In genomic region chr1:12587981-12588620, GRCh38 we compare ENCODE assay signal across 14 cellular contexts. TPM values are rescaled to one million over a fixed set of nuclear protein-coding genes. Genes with fewer than 3 reads are reported as not detected.
DNase-seq lines count a peak whose midpoint lies in the region; TF ChIP-seq lines count a peak whose summit lies in the region.
"Had no signal": no experiment of that assay in that cellular context is flagged by ENCODE, and none has a peak within 500 bp of the region (broad histone marks: within the 10 kb centered on the region; RNA-seq: fewer than 3 reads in every experiment).

No MANE protein-coding gene starts in this region.

- H3K4me2 ChIP-seq in BLaER1 = peak overlapping the region; percentile 36; the same call in 1 of the 2 replicates
- H3K4me2 ChIP-seq: GM23338 had no signal

- H3K27ac Mint-ChIP-seq in HFFc6 = no peak overlapping the region
- peak overlapping the region; percentile 64 for H3K27ac Mint-ChIP-seq in activated T-helper 1 cell treated with anti-CD3 and anti-CD28 coated beads, Interleukin-12 subunit alpha, Interleukin-12 subunit beta, Interleukin-2, Interleukin-4 antibody, amounts not matched to agents 30 ng/mL and 10 ng/mL and 1 ng/mL, durations not matched to agents 14 hours and 24 hours and 36 hours
- H3K27ac Mint-ChIP-seq: GM23338 had no signal

- intact Hi-C loops in activated T-helper 1 cell treated with anti-CD3 and anti-CD28 coated beads, Interleukin-12 subunit alpha, Interleukin-12 subunit beta, Interleukin-2, Interleukin-4 antibody, amounts not matched to agents 30 ng/mL and 10 ng/mL and 1 ng/mL, durations not matched to agents 14 hours and 24 hours and 36 hours (cut with micrococcal nuclease) = no loop called here

- H3K36me3 ChIP-seq in BLaER1 (no peaks in the 10 kb centered on the region), kidney epithelial cell (ENCODE audit: control insufficient read depth, insufficient read depth, low read length) (peaks cover 4% of the 10 kb centered on the region), right atrium auricular region (no peaks in the 10 kb centered on the region)

- no peaks in the 10 kb centered on the region for H4K20me1 ChIP-seq in BLaER1

- H3K4me3 ChIP-seq in BLaER1 (no peak overlapping the region), kidney epithelial cell (ENCODE audit: low read depth, low read length) (no peak overlapping the region), right atrium auricular region (no peak overlapping the region)
- H3K4me3 ChIP-seq: GM23338 had no signal

- H3K4me1 ChIP-seq in BLaER1 (peaks cover 11% of the 10 kb centered on the region), right atrium auricular region (peaks cover 0 to 34% of the 10 kb centered on the region in 2 donors)

- peaks cover 10% of the 10 kb centered on the region for H3K27me3 Mint-ChIP-seq in HFFc6 (ENCODE audit: insufficient read depth)
- H3K27me3 Mint-ChIP-seq in activated T-helper 1 cell treated with anti-CD3 and anti-CD28 coated beads, Interleukin-12 subunit alpha, Interleukin-12 subunit beta, Interleukin-2, Interleukin-4 antibody, amounts not matched to agents 30 ng/mL and 10 ng/mL and 1 ng/mL, durations not matched to agents 14 hours and 24 hours and 36 hours (ENCODE audit: insufficient read depth) = no peaks in the 10 kb centered on the region

- H3K9me3 Mint-ChIP-seq in HFFc6 = no peaks in the 10 kb centered on the region
- no peaks in the 10 kb centered on the region for H3K9me3 Mint-ChIP-seq in activated T-helper 1 cell treated with anti-CD3 and anti-CD28 coated beads, Interleukin-12 subunit alpha, Interleukin-12 subunit beta, Interleukin-2, Interleukin-4 antibody, amounts not matched to agents 30 ng/mL and 10 ng/mL and 1 ng/mL, durations not matched to agents 14 hours and 24 hours and 36 hours
- H3K9me3 Mint-ChIP-seq: GM23338 had no signal

- no peaks in the 10 kb centered on the region for H3K27me3 ChIP-seq in BLaER1
- no peaks in the 10 kb centered on the region for H3K27me3 ChIP-seq in kidney epithelial cell (ENCODE audit: control insufficient read depth, insufficient read depth, low read length)
- H3K27me3 ChIP-seq in right atrium auricular region = no peaks in the 10 kb centered on the region

- H3K4me1 Mint-ChIP-seq in HFFc6 (ENCODE audit: low read depth) = peaks cover 12% of the 10 kb centered on the region
- peaks cover 11% of the 10 kb centered on the region for H3K4me1 Mint-ChIP-seq in activated T-helper 1 cell treated with anti-CD3 and anti-CD28 coated beads, Interleukin-12 subunit alpha, Interleukin-12 subunit beta, Interleukin-2, Interleukin-4 antibody, amounts not matched to agents 30 ng/mL and 10 ng/mL and 1 ng/mL, durations not matched to agents 14 hours and 24 hours and 36 hours (ENCODE audit: low read depth)

- 0 out of 2 replicates have a peak, but pooled peaks cover 3% of the 10 kb centered on the region for H3K36me3 Mint-ChIP-seq in HFFc6 (ENCODE audit: low read depth)
- H3K36me3 Mint-ChIP-seq in activated T-helper 1 cell treated with anti-CD3 and anti-CD28 coated beads, Interleukin-12 subunit alpha, Interleukin-12 subunit beta, Interleukin-2, Interleukin-4 antibody, amounts not matched to agents 30 ng/mL and 10 ng/mL and 1 ng/mL, durations not matched to agents 14 hours and 24 hours and 36 hours (ENCODE audit: low read depth) = peaks cover 11% of the 10 kb centered on the region

- H3K9ac ChIP-seq in BLaER1 = no peak overlapping the region

- no peak overlapping the region for H3K27ac ChIP-seq in BLaER1
- H3K27ac ChIP-seq in right atrium auricular region = no peak overlapping the region

- TF ChIP-seq CTCF in HFFc6 (IDR thresholded peaks at IDR 0.05) (no peak), kidney epithelial cell (IDR thresholded peaks at IDR 0.05; ENCODE audit: insufficient read depth, low read length, poor library complexity, severe bottlenecking) (no peak), right atrium auricular region (IDR thresholded peaks at IDR 0.05) (no peak)

- no peak overlapping the region for H3K4me3 Mint-ChIP-seq in HFFc6
- H3K4me3 Mint-ChIP-seq in activated T-helper 1 cell treated with anti-CD3 and anti-CD28 coated beads, Interleukin-12 subunit alpha, Interleukin-12 subunit beta, Interleukin-2, Interleukin-4 antibody, amounts not matched to agents 30 ng/mL and 10 ng/mL and 1 ng/mL, durations not matched to agents 14 hours and 24 hours and 36 hours = no peak overlapping the region
- H3K4me3 Mint-ChIP-seq: GM23338 had no signal

- H3K9me3 ChIP-seq in BLaER1 (no peaks in the 10 kb centered on the region), right atrium auricular region (no peaks in the 10 kb centered on the region)

- DNase-seq in HFFc6 (peak; percentile 51), kidney epithelial cell (ENCODE audit: low read depth) (peak; percentile 41), DMS114 treated with DMSO at 0.1 percent for 48 hours (lab: John Stamatoyannopoulos, UW; ENCODE audit: unreplicated experiment) (no peak), SW 1271 (lab: John Stamatoyannopoulos, UW) (no peak), right atrium auricular region (ENCODE audit: low spot score) (no peak), amygdala (lab: John Stamatoyannopoulos, UW) (no peak)
- no peak for DNase-seq in activated T-helper 1 cell treated with anti-CD3 and anti-CD28 coated beads, Interleukin-12 subunit alpha, Interleukin-12 subunit beta, Interleukin-2, Interleukin-4 antibody, amounts not matched to agents 30 ng/mL and 10 ng/mL and 1 ng/mL, durations not matched to agents 14 hours and 24 hours and 36 hours (ENCODE audit: low spot score)
- DNase-seq: kidney; NCI-H1048; RPMI8226; stimulated activated CD4-positive, alpha-beta T cell treated with anti-CD3 and anti-CD28 coated beads, Interleukin-4, amount 100 ng/mL, for 24 hours; stimulated activated naive CD4-positive, alpha-beta T cell treated with Interleukin-2 at 50 U/mL for 16 hours had no signal

RNA-seq across cellular contexts. Expression of gene DHRS3, which starts 29.9 kb away (rescaled TPM):
- 10 to 100 TPM in 4 of 6 experiments, 1 to 10 TPM in 2; 6.0 to 29.1 (median 27.1) TPM for total RNA-seq in HFFc6 (2021; fragmentation: NEBNext Ultra II Directional; extraction: Animal tissue kit (Norgen Biotek cat#: 25700))
- 109 and 111 TPM in 2 replicates for total RNA-seq in activated T-helper 1 cell treated with anti-CD3 and anti-CD28 coated beads, Interleukin-12 subunit alpha, Interleukin-12 subunit beta, Interleukin-2, Interleukin-4 antibody, amounts not matched to agents 30 ng/mL and 10 ng/mL and 1 ng/mL, durations not matched to agents 14 hours and 24 hours and 36 hours
- 37.4 and 41.2 TPM in 2 replicates for total RNA-seq in kidney epithelial cell
- total RNA-seq in right atrium auricular region = 10 to 100 TPM; 50.4 to 78.9 TPM

RNA-seq across cellular contexts. Expression of gene AADACL4, which starts 55.8 kb away (rescaled TPM):
- not detected for total RNA-seq in HFFc6 (2021; fragmentation: NEBNext Ultra II Directional; extraction: Animal tissue kit (Norgen Biotek cat#: 25700))
- not detected in 2 replicates for total RNA-seq in activated T-helper 1 cell treated with anti-CD3 and anti-CD28 coated beads, Interleukin-12 subunit alpha, Interleukin-12 subunit beta, Interleukin-2, Interleukin-4 antibody, amounts not matched to agents 30 ng/mL and 10 ng/mL and 1 ng/mL, durations not matched to agents 14 hours and 24 hours and 36 hours
- total RNA-seq in kidney epithelial cell (not detected in 2 replicates), right atrium auricular region (not detected)
- total RNA-seq: GM23338 had no signal

Comparison
In these comparisons a context has a peak if more than half of its experiments do, and no peak if none do; other contexts are left out.
1. DNase-seq: peak in HFFc6 (single experiment) and kidney epithelial cell (single experiment); none in activated T-helper 1 cell treated with anti-CD3 and anti-CD28 coated beads, Interleukin-12 subunit alpha, Interleukin-12 subunit beta, Interleukin-2, Interleukin-4 antibody, amounts not matched to agents 30 ng/mL and 10 ng/mL and 1 ng/mL, durations not matched to agents 14 hours and 24 hours and 36 hours (single experiment), DMS114 treated with DMSO at 0.1 percent for 48 hours (single experiment), SW 1271 (0 of 2), right atrium auricular region (single experiment) and amygdala (0 of 56).